ENCODE assay signal across 21 cellular contexts in the genomic region with DNA sequence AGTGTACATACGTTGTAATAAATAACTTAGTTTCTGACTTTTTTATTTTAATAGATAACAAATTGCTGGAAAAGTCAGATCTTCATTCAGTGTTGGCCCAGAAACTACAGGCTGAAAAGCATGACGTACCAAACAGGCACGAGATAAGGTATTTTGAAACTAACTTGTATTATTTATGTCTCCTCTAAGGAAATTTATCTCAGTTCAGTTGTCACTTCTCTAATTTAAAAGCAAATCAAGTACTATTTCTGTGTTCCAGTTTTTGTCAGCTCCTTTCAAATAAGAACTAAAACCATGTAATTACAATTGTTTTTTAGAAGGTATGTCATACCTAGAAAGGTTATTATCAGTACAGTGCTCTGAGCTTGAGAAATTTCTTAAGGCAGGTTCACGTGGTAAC. TPM values are rescaled to one million over a fixed set of nuclear protein-coding genes. Genes with fewer than 3 reads are reported as not detected.
"Had no signal": no experiment of that assay in that cellular context is flagged by ENCODE, and none has a peak within 500 bp of the region (broad histone marks: within the 10 kb centered on the region; RNA-seq: fewer than 3 reads in every experiment).

No MANE protein-coding gene starts in this region.

- H3K9me3 Mint-ChIP-seq: activated naive CD8-positive, alpha-beta T cell treated with anti-CD3 and anti-CD28 coated beads, Interleukin-2, amount 10 ng/mL, durations not matched to agents 7 days and 5 days; central memory CD8-positive, alpha-beta T cell; nephron; T-helper 1 cell treated with Interleukin-12 subunit alpha and Interleukin-12 subunit beta and Interleukin-4 antibody, amounts not matched to agents 30 μg/mL and 1 μg/mL, for 36 hours had no signal

- H3K27ac Mint-ChIP-seq: nephron, progenitor cell of endocrine pancreas had no signal

- H3K4me3 Mint-ChIP-seq: activated naive CD8-positive, alpha-beta T cell treated with anti-CD3 and anti-CD28 coated beads, Interleukin-2, amount 10 ng/mL, durations not matched to agents 7 days and 5 days had no signal

- ATAC-seq: left ventricle myocardium superior, right cardiac atrium, upper lobe of right lung had no signal

- H3K27ac ChIP-seq: coronary artery, esophagus muscularis mucosa, stomach, testis, upper lobe of right lung had no signal

- H3K4me3 ChIP-seq: coronary artery, esophagus muscularis mucosa, stomach, testis, upper lobe of right lung had no signal

- H3K27me3 Mint-ChIP-seq: activated naive CD8-positive, alpha-beta T cell treated with anti-CD3 and anti-CD28 coated beads, Interleukin-2, amount 10 ng/mL, durations not matched to agents 7 days and 5 days; brain; central memory CD8-positive, alpha-beta T cell; progenitor cell of endocrine pancreas had no signal

- H3K9me3 ChIP-seq: esophagus muscularis mucosa, stomach, testis, upper lobe of right lung had no signal

- DNase-seq: activated CD4-positive, alpha-beta T cell treated with anti-CD3 and anti-CD28 coated beads, Interleukin-2, amount 50 U/mL, for 1 hour; activated CD4-positive, CD25-positive, alpha-beta regulatory T cell; activated effector memory CD4-positive, alpha-beta T cell treated with anti-CD3 and anti-CD28 coated beads, Interleukin-2, amount 50 U/mL, for 16 hours; activated naive CD8-positive, alpha-beta T cell treated with anti-CD3 and anti-CD28 coated beads, Interleukin-2, amount 10 ng/mL, durations not matched to agents 7 days and 5 days; left ventricle myocardium superior; mesenchymal stem cell; nucleus accumbens; right cardiac atrium; small intestine; stomach; testis; upper lobe of right lung had no signal

- H3K27me3 ChIP-seq: esophagus muscularis mucosa, stomach, testis, upper lobe of right lung had no signal

RNA-seq across cellular contexts. Expression of a gene that starts 51.6 kb away (rescaled TPM):
- total RNA-seq: esophagus muscularis mucosa, kidney epithelial cell, left ventricle myocardium superior, mucosa of gallbladder, progenitor cell of endocrine pancreas, right cardiac atrium, upper lobe of right lung had no signal
- polyA plus RNA-seq: right cardiac atrium, small intestine, stomach had no signal
